In the genomic region with DNA sequence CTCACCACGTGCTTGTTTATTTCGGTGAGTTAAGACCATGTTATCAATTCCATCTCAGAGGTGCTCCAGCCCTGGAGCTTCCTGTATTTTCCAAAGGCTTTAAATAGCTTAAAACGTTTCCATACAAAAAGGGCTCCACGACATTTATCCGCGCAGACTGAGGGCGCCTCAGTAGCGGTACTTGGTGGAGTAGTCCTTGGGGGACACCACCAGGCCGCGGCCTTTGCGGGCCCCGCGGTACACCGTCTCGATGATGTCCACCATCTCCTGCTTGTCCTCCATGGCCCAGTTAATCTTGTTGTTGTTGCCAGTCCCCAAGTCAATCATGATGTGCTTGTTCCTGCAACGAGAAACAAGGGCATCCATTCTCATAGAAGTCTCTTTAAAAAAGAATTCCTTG, we compare ENCODE assay signal across 1 cellular context.
TF ChIP-seq lines count a peak whose summit lies in the region.

No MANE protein-coding gene starts in this region.

TF ChIP-seq in HepG2, 621 proteins besides CTCF, POLR2A, EP300 and RAD21:
- peak; percentile 57; the same call in 1 of the 2 replicates for TF ChIP-seq ZBTB33 (CRISPR knock-in tag; IDR thresholded peaks at IDR 0.05)
- TF ChIP-seq, protein P1, sequence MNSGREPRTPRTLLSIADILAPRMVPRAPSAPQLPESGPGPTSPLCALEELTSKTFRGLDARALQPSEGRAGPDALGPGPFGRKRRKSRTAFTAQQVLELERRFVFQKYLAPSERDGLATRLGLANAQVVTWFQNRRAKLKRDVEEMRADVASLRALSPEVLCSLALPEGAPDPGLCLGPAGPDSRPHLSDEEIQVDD (CRISPR knock-in tag; IDR thresholded peaks at IDR 0.05; ENCODE audit: borderline replicate concordance), result no peak
TF ChIP-seq in HepG2: peak in this region for 1.
